ENCODE assay signal across 18 cellular contexts in genomic region chr7:135803143-135803542, GRCh38. TPM values are rescaled to one million over a fixed set of nuclear protein-coding genes. Genes with fewer than 3 reads are reported as not detected.
"Had no signal": no experiment of that assay in that cellular context is flagged by ENCODE, and none has a peak within 500 bp of the region (broad histone marks: within the 10 kb centered on the region; RNA-seq: fewer than 3 reads in every experiment).

No MANE protein-coding gene starts in this region.

- H3K9me3 ChIP-seq: gastrocnemius medialis, heart left ventricle, tibial artery had no signal

- H3K36me3 Mint-ChIP-seq: activated CD4-positive, alpha-beta memory T cell treated with anti-CD3 and anti-CD28 coated beads for 36 hours; activated CD8-positive, alpha-beta memory T cell treated with anti-CD3 and anti-CD28 coated beads, Interleukin-2, amount 10 ng/mL, durations not matched to agents 7 days and 5 days; naive thymus-derived CD8-positive, alpha-beta T cell had no signal

- H3K9me3 Mint-ChIP-seq: activated CD4-positive, alpha-beta memory T cell treated with anti-CD3 and anti-CD28 coated beads for 36 hours; activated T-cell treated with anti-CD3 and anti-CD28 coated beads, Interleukin-2, amount 50 U/mL, for 24 hours; naive thymus-derived CD8-positive, alpha-beta T cell had no signal

- H3K4me3 ChIP-seq: coronary artery, gastrocnemius medialis, heart left ventricle, lung, tibial artery had no signal

- H3K27ac ChIP-seq: coronary artery, gastrocnemius medialis, heart left ventricle, parathyroid adenoma, tibial artery had no signal

- DNase-seq: activated CD4-positive, alpha-beta memory T cell treated with anti-CD3 and anti-CD28 coated beads for 36 hours; activated CD4-positive, alpha-beta T cell treated with anti-CD3 and anti-CD28 coated beads for 1 hour; activated CD8-positive, alpha-beta memory T cell treated with anti-CD3 and anti-CD28 coated beads, Interleukin-2, amount 10 ng/mL, durations not matched to agents 7 days and 5 days; activated effector memory CD4-positive, alpha-beta T cell treated with Interleukin-2 at 50 U/mL for 16 hours; activated naive CD4-positive, alpha-beta T cell treated with anti-CD3 and anti-CD28 coated beads, Interleukin-2, amount 50 U/mL, for 16 hours; activated T-cell treated with anti-CD3 and anti-CD28 coated beads, Interleukin-2, amount 50 U/mL, for 24 hours; central memory CD4-positive, alpha-beta T cell; effector CD4-positive, alpha-beta T cell; gastrocnemius medialis; heart left ventricle; naive thymus-derived CD8-positive, alpha-beta T cell; stimulated activated CD4-positive, alpha-beta T cell treated with anti-CD3 and anti-CD28 coated beads, Interleukin-1b, Interleukin-23, amount 100 ng/mL, for 48 hours; T-helper 9 cell; tibial artery had no signal

- ATAC-seq: activated CD8-positive, alpha-beta memory T cell treated with anti-CD3 and anti-CD28 coated beads, Interleukin-2, amount 10 ng/mL, durations not matched to agents 7 days and 5 days; gastrocnemius medialis; heart left ventricle; naive thymus-derived CD8-positive, alpha-beta T cell had no signal

- H3K27me3 ChIP-seq: gastrocnemius medialis, heart left ventricle, tibial artery had no signal

- H3K27ac Mint-ChIP-seq: activated CD4-positive, alpha-beta memory T cell treated with anti-CD3 and anti-CD28 coated beads for 36 hours; activated CD8-positive, alpha-beta memory T cell treated with anti-CD3 and anti-CD28 coated beads, Interleukin-2, amount 10 ng/mL, durations not matched to agents 7 days and 5 days; activated T-cell treated with anti-CD3 and anti-CD28 coated beads, Interleukin-2, amount 50 U/mL, for 24 hours; naive thymus-derived CD8-positive, alpha-beta T cell had no signal

- H3K36me3 ChIP-seq: gastrocnemius medialis, heart left ventricle, tibial artery had no signal

- H3K4me3 Mint-ChIP-seq: activated CD4-positive, alpha-beta memory T cell treated with anti-CD3 and anti-CD28 coated beads for 36 hours; activated CD8-positive, alpha-beta memory T cell treated with anti-CD3 and anti-CD28 coated beads, Interleukin-2, amount 10 ng/mL, durations not matched to agents 7 days and 5 days; activated T-cell treated with anti-CD3 and anti-CD28 coated beads, Interleukin-2, amount 50 U/mL, for 24 hours; naive thymus-derived CD8-positive, alpha-beta T cell had no signal

RNA-seq across cellular contexts. Expression of gene FAM180A, which starts 54.5 kb away (rescaled TPM):
- total RNA-seq: activated CD4-positive, alpha-beta memory T cell treated with anti-CD3 and anti-CD28 coated beads for 36 hours; activated CD8-positive, alpha-beta memory T cell treated with anti-CD3 and anti-CD28 coated beads, Interleukin-2, amount 10 ng/mL, durations not matched to agents 7 days and 5 days; naive thymus-derived CD8-positive, alpha-beta T cell; renal cortical epithelial cell had no signal
- polyA plus RNA-seq: naive thymus-derived CD8-positive, alpha-beta T cell had no signal
